ENCODE assay signal across 15 cellular contexts in genomic region chr4:24248674-24249644, GRCh38.
A peak's percentile ranks its signal among the peaks of the same experiment; 100 is the strongest.
DNase-seq lines count a peak whose midpoint lies in the region; ATAC-seq and TF ChIP-seq lines count a peak whose summit lies in the region.
"Had no signal": no experiment of that assay in that cellular context is flagged by ENCODE, and none has a peak within 500 bp of the region (broad histone marks: within the 10 kb centered on the region; RNA-seq: fewer than 3 reads in every experiment).

No MANE protein-coding gene starts in this region.

- no peaks in the 10 kb centered on the region for H3F3A ChIP-seq in neural cell (ENCODE audit: insufficient read depth, low read length, poor library complexity, severe bottlenecking)

- ATAC-seq in thoracic aorta (ENCODE audit: insufficient number of reproducible peaks, low FRiP score, low read depth) (peak; percentile 64), HG02588 (IDR thresholded peaks at IDR 0.05; ENCODE audit: unreplicated experiment) (no peak)
- ATAC-seq: T-cell had no signal

- no peak for TF ChIP-seq EP300 in neural cell (conservative IDR thresholded peaks at IDR 0.05; ENCODE audit: poor library complexity, severe bottlenecking)

- H3K27me3 ChIP-seq in left ventricle myocardium inferior (ENCODE audit: low read depth) = no peaks in the 10 kb centered on the region
- no peaks in the 10 kb centered on the region for H3K27me3 ChIP-seq in neural cell (ENCODE audit: insufficient read depth, low read depth, low read length)
- no peaks in the 10 kb centered on the region for H3K27me3 ChIP-seq in thoracic aorta (replicated peaks; ENCODE audit: insufficient read depth)
- H3K27me3 ChIP-seq: stomach had no signal

- no peaks in the 10 kb centered on the region for H3K36me3 ChIP-seq in left ventricle myocardium inferior
- H3K36me3 ChIP-seq in neural cell (ENCODE audit: insufficient read depth, low read length) = no peaks in the 10 kb centered on the region
- H3K36me3 ChIP-seq in thoracic aorta = no peaks in the 10 kb centered on the region
- H3K36me3 ChIP-seq: stomach had no signal

- peak overlapping the region; percentile 39 for H3K4me3 ChIP-seq in left ventricle myocardium inferior
- H3K4me3 ChIP-seq in neural cell (ENCODE audit: low read length) = no peak overlapping the region
- peak overlapping the region; percentile 50 for H3K4me3 ChIP-seq in thoracic aorta
- H3K4me3 ChIP-seq: stomach had no signal

- H3K27ac ChIP-seq in left ventricle myocardium inferior (replicated peaks) = peak overlapping the region; percentile 92
- H3K27ac ChIP-seq in neural cell (ENCODE audit: low read length) = no peak overlapping the region
- H3K27ac ChIP-seq in thoracic aorta = peak overlapping the region in 1 of 2 donors; percentile 25
- H3K27ac ChIP-seq: RWPE1 had no signal

- H3K79me2 ChIP-seq in neural cell (replicated peaks; ENCODE audit: insufficient read depth, low read length) = no peaks in the 10 kb centered on the region

- no peaks in the 10 kb centered on the region for H3K9me2 ChIP-seq in neural cell (ENCODE audit: insufficient read depth, low read length)

- H4K20me1 ChIP-seq in neural cell (ENCODE audit: insufficient read depth) = no peaks in the 10 kb centered on the region

- H3K9ac ChIP-seq in neural cell (ENCODE audit: low read length) = no peak overlapping the region

- TF ChIP-seq RAD21 in neural cell (conservative IDR thresholded peaks at IDR 0.05) = peak; percentile 30

- DNase-seq in NCI-H82 (lab: John Stamatoyannopoulos, UW) (peak; percentile 9), NCI-H82 treated with DMSO at 0.1 percent for 48 hours (lab: John Stamatoyannopoulos, UW; ENCODE audit: unreplicated experiment) (no peak), left ventricle myocardium inferior (peak; percentile 19), thoracic aorta (ENCODE audit: low spot score) (no peak), NCI-H187 (lab: John Stamatoyannopoulos, UW) (no peak), NAMALWA (ENCODE audit: low spot score) (no peak)
- DNase-seq: DMS79 treated with DMSO at 0.1 percent for 48 hours; effector CD4-positive, alpha-beta T cell; head of caudate nucleus; NCI-H2081 treated with DMSO at 0.1 percent for 48 hours; stomach; T-cell had no signal

- TF ChIP-seq CTCF in left ventricle myocardium inferior (IDR thresholded peaks at IDR 0.05; ENCODE audit: borderline replicate concordance) = no peak
- TF ChIP-seq CTCF in neural cell (IDR thresholded peaks at IDR 0.05; ENCODE audit: poor library complexity, severe bottlenecking) = no peak
- no peak for TF ChIP-seq CTCF in thoracic aorta (IDR thresholded peaks at IDR 0.05)

- intact Hi-C loops in left ventricle myocardium inferior (cut with micrococcal nuclease) = no loop called here

- peaks cover 60% of the 10 kb centered on the region for H3K4me1 ChIP-seq in left ventricle myocardium inferior
- peaks cover 0 to 6% of the 10 kb centered on the region in 2 donors for H3K4me1 ChIP-seq in thoracic aorta (ENCODE audit: control insufficient read depth in 1 of 2, low read depth in 2 of 2)

- H3K4me2 ChIP-seq in neural cell (ENCODE audit: low read length) = no peak overlapping the region

- H2AFZ ChIP-seq in neural cell (ENCODE audit: low read depth, low read length) = no peak overlapping the region

- H3K9me3 ChIP-seq in left ventricle myocardium inferior (replicated peaks) = no peaks in the 10 kb centered on the region
- H3K9me3 ChIP-seq in neural cell (ENCODE audit: low read length) = no peaks in the 10 kb centered on the region
- H3K9me3 ChIP-seq in thoracic aorta = no peaks in the 10 kb centered on the region
- H3K9me3 ChIP-seq: stomach had no signal

TF ChIP-seq in neural cell, 6 proteins besides CTCF, POLR2A, EP300 and RAD21:
- TF ChIP-seq TAF1 (IDR thresholded peaks at IDR 0.05; ENCODE audit: low read depth) = no peak
- TF ChIP-seq EZH2 (IDR thresholded peaks at IDR 0.05; ENCODE audit: borderline replicate concordance, insufficient read depth, low read length, poor library complexity, severe bottlenecking) = no peak
- TF ChIP-seq, protein P1, sequence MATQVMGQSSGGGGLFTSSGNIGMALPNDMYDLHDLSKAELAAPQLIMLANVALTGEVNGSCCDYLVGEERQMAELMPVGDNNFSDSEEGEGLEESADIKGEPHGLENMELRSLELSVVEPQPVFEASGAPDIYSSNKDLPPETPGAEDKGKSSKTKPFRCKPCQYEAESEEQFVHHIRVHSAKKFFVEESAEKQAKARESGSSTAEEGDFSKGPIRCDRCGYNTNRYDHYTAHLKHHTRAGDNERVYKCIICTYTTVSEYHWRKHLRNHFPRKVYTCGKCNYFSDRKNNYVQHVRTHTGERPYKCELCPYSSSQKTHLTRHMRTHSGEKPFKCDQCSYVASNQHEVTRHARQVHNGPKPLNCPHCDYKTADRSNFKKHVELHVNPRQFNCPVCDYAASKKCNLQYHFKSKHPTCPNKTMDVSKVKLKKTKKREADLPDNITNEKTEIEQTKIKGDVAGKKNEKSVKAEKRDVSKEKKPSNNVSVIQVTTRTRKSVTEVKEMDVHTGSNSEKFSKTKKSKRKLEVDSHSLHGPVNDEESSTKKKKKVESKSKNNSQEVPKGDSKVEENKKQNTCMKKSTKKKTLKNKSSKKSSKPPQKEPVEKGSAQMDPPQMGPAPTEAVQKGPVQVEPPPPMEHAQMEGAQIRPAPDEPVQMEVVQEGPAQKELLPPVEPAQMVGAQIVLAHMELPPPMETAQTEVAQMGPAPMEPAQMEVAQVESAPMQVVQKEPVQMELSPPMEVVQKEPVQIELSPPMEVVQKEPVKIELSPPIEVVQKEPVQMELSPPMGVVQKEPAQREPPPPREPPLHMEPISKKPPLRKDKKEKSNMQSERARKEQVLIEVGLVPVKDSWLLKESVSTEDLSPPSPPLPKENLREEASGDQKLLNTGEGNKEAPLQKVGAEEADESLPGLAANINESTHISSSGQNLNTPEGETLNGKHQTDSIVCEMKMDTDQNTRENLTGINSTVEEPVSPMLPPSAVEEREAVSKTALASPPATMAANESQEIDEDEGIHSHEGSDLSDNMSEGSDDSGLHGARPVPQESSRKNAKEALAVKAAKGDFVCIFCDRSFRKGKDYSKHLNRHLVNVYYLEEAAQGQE (IDR thresholded peaks at IDR 0.05; ENCODE audit: borderline replicate concordance) = no peak
- no peak for TF ChIP-seq MXI1 (conservative IDR thresholded peaks at IDR 0.05; ENCODE audit: poor library complexity, severe bottlenecking)
- TF ChIP-seq SMC3 (conservative IDR thresholded peaks at IDR 0.05; ENCODE audit: poor library complexity) = peak; percentile 13
- no peak for TF ChIP-seq POLR2AphosphoS5 (IDR thresholded peaks at IDR 0.05)
TF ChIP-seq in neural cell: peak in this region for 1.

Comparison
In these comparisons a context has a peak if more than half of its experiments do, and no peak if none do; other contexts are left out.
1. DNase-seq: peak in NCI-H82 (single experiment) and left ventricle myocardium inferior (single experiment); none in NCI-H82 treated with DMSO at 0.1 percent for 48 hours (single experiment), thoracic aorta (single experiment), NCI-H187 (0 of 2) and NAMALWA (single experiment).